Comparison of ENCODE assay signal across 22 cellular contexts in genomic region chr17:21363776-21364642, GRCh38.
"Had no signal": no experiment of that assay in that cellular context is flagged by ENCODE, and none has a peak within 500 bp of the region (broad histone marks: within the 10 kb centered on the region; RNA-seq: fewer than 3 reads in every experiment).

No MANE protein-coding gene starts in this region.

- H2AFZ ChIP-seq: parathyroid adenoma had no signal

- H3K27ac Mint-ChIP-seq: endodermal cell; stimulated activated naive B cell treated with anti-CD40 and anti-IgM and Interleukin-4, amounts not matched to agents 10 μg/mL and 1 μg/mL and 100 μg/mL, for 72 hours; type B pancreatic cell had no signal

- H3K4me1 ChIP-seq: gastrocnemius medialis, parathyroid adenoma had no signal

- H3K27ac ChIP-seq: coronary artery, gastrocnemius medialis, parathyroid adenoma, skin epidermis, suprapubic skin, thyroid gland had no signal

- H3K27me3 ChIP-seq: gastrocnemius medialis, suprapubic skin, thyroid gland had no signal

- H3K36me3 Mint-ChIP-seq: naive B cell; stimulated activated naive B cell treated with anti-CD40 and anti-IgM and Interleukin-4, amounts not matched to agents 10 μg/mL and 1 μg/mL and 100 μg/mL, for 72 hours; type B pancreatic cell had no signal

- H3K79me2 ChIP-seq: parathyroid adenoma had no signal

- H3K4me3 Mint-ChIP-seq: endodermal cell; neural crest cell; stimulated activated naive B cell treated with anti-CD40 and anti-IgM and Interleukin-4, amounts not matched to agents 10 μg/mL and 1 μg/mL and 100 μg/mL, for 72 hours; type B pancreatic cell had no signal

- DNase-seq: central memory CD4-positive, alpha-beta T cell; effector CD4-positive, alpha-beta T cell; endodermal cell; gastrocnemius medialis; left cardiac atrium; left ventricle myocardium superior; mesenchymal stem cell; midbrain; naive B cell; occipital lobe; stimulated activated CD4-positive, alpha-beta T cell treated with anti-CD3 and anti-CD28 coated beads, Interleukin-2, amount 100 ng/mL, for 24 hours; stimulated activated CD4-positive, alpha-beta T cell treated with anti-CD3 and anti-CD28 coated beads, Interleukin-4, amount 100 ng/mL, for 4 hours; stimulated activated naive B cell treated with anti-CD40 and anti-IgM and Interleukin-4, amounts not matched to agents 10 μg/mL and 1 μg/mL and 100 μg/mL, for 72 hours; thyroid gland had no signal

- H3K9me3 ChIP-seq: gastrocnemius medialis, suprapubic skin, thyroid gland had no signal

- H3K9ac ChIP-seq: parathyroid adenoma had no signal

- ATAC-seq: gastrocnemius medialis; left ventricle myocardium superior; sciatic nerve; stimulated activated naive B cell treated with anti-CD40 and anti-IgM and Interleukin-4, amounts not matched to agents 10 μg/mL and 1 μg/mL and 100 μg/mL, for 72 hours had no signal

- H3K4me3 ChIP-seq: coronary artery, gastrocnemius medialis, lung, skin epidermis, suprapubic skin, thyroid gland had no signal

- H3K9me3 Mint-ChIP-seq: endodermal cell; neural crest cell; stimulated activated naive B cell treated with anti-CD40 and anti-IgM and Interleukin-4, amounts not matched to agents 10 μg/mL and 1 μg/mL and 100 μg/mL, for 72 hours; type B pancreatic cell had no signal

- H3K36me3 ChIP-seq: gastrocnemius medialis, suprapubic skin, thyroid gland had no signal
